18 cellular contexts compared by ENCODE assay signal in genomic region chrX:154363706-154364439, GRCh38.
A peak's percentile ranks its signal among the peaks of the same experiment; 100 is the strongest.
DNase-seq lines count a peak whose midpoint lies in the region; ATAC-seq and TF ChIP-seq lines count a peak whose summit lies in the region.
"Had no signal": no experiment of that assay in that cellular context is flagged by ENCODE, and none has a peak within 500 bp of the region (broad histone marks: within the 10 kb centered on the region; RNA-seq: fewer than 3 reads in every experiment).

No MANE protein-coding gene starts in this region.

- no peak for DNase-seq in stimulated activated naive CD8-positive, alpha-beta T cell treated with anti-CD3 and anti-CD28 coated beads, Interleukin-15, amount 100 ng/mL, for 72 hours
- DNase-seq in coronary artery (ENCODE audit: low spot score) (no peak), EL (no peak), SW480 (ENCODE audit: low spot score) (no peak), WERI-Rb-1 (no peak)
- DNase-seq: Calu3, DMS79, GDM1, MG63, NCI-H1092 treated with DMSO at 0.1 percent for 48 hours, NCI-H1694 treated with DMSO at 0.1 percent for 48 hours, NCI-H345, PC-3 had no signal

- H3K4me3 Mint-ChIP-seq in stimulated activated naive CD8-positive, alpha-beta T cell treated with anti-CD3 and anti-CD28 coated beads, Interleukin-15, Interleukin-2, amounts not matched to agents 100 ng/mL and 50 ng/mL, for 24 hours: no peak overlapping the region
- H3K4me3 Mint-ChIP-seq in stimulated activated naive CD8-positive, alpha-beta T cell treated with anti-CD3 and anti-CD28 coated beads, Interleukin-15, amount 100 ng/mL, for 72 hours: no peak overlapping the region
- H3K4me3 Mint-ChIP-seq: CD14-positive monocyte had no signal

- no peaks in the 10 kb centered on the region for H3K9me3 Mint-ChIP-seq in stimulated activated naive CD8-positive, alpha-beta T cell treated with anti-CD3 and anti-CD28 coated beads, Interleukin-15, Interleukin-2, amounts not matched to agents 100 ng/mL and 50 ng/mL, for 24 hours
- H3K9me3 Mint-ChIP-seq in stimulated activated naive CD8-positive, alpha-beta T cell treated with anti-CD3 and anti-CD28 coated beads, Interleukin-15, amount 100 ng/mL, for 72 hours: no peaks in the 10 kb centered on the region

- H3K27ac ChIP-seq in coronary artery: peak overlapping the region; percentile 3 to 99
- peak overlapping the region; percentile 25 for H3K27ac ChIP-seq in neutrophil
- no peak overlapping the region for H3K27ac ChIP-seq in WERI-Rb-1

- peaks cover 25% of the 10 kb centered on the region for H3K4me1 Mint-ChIP-seq in stimulated activated naive CD8-positive, alpha-beta T cell treated with anti-CD3 and anti-CD28 coated beads, Interleukin-15, Interleukin-2, amounts not matched to agents 100 ng/mL and 50 ng/mL, for 24 hours (ENCODE audit: low read depth)
- peaks cover 27% of the 10 kb centered on the region for H3K4me1 Mint-ChIP-seq in stimulated activated naive CD8-positive, alpha-beta T cell treated with anti-CD3 and anti-CD28 coated beads, Interleukin-15, amount 100 ng/mL, for 72 hours

- H3K27me3 ChIP-seq in neutrophil (no peaks in the 10 kb centered on the region), WERI-Rb-1 (ENCODE audit: insufficient read depth, low read depth, severe bottlenecking) (peaks cover 12% of the 10 kb centered on the region)
- H3K27me3 ChIP-seq: MG63 had no signal

- H3K27me3 Mint-ChIP-seq in stimulated activated naive CD8-positive, alpha-beta T cell treated with anti-CD3 and anti-CD28 coated beads, Interleukin-15, Interleukin-2, amounts not matched to agents 100 ng/mL and 50 ng/mL, for 24 hours: no peaks in the 10 kb centered on the region
- H3K27me3 Mint-ChIP-seq in stimulated activated naive CD8-positive, alpha-beta T cell treated with anti-CD3 and anti-CD28 coated beads, Interleukin-15, amount 100 ng/mL, for 72 hours: no peaks in the 10 kb centered on the region

- H3K27ac Mint-ChIP-seq in stimulated activated naive CD8-positive, alpha-beta T cell treated with anti-CD3 and anti-CD28 coated beads, Interleukin-15, Interleukin-2, amounts not matched to agents 100 ng/mL and 50 ng/mL, for 24 hours: peak overlapping the region; percentile 31
- H3K27ac Mint-ChIP-seq in stimulated activated naive CD8-positive, alpha-beta T cell treated with anti-CD3 and anti-CD28 coated beads, Interleukin-15, amount 100 ng/mL, for 72 hours: no peak overlapping the region

- peak overlapping the region; percentile 93 for H3K4me3 ChIP-seq in coronary artery
- H3K4me3 ChIP-seq in neutrophil (ENCODE audit: low read depth in 1 of 2, low read length in 1 of 2): no peak overlapping the region
- no peak overlapping the region for H3K4me3 ChIP-seq in WERI-Rb-1 (ENCODE audit: low read depth, low read length)
- H3K4me3 ChIP-seq: MG63 had no signal

- H3K36me3 ChIP-seq in neutrophil (peaks cover 89% of the 10 kb centered on the region), WERI-Rb-1 (peaks cover 97% of the 10 kb centered on the region)

- H3K36me3 Mint-ChIP-seq in stimulated activated naive CD8-positive, alpha-beta T cell treated with anti-CD3 and anti-CD28 coated beads, Interleukin-15, Interleukin-2, amounts not matched to agents 100 ng/mL and 50 ng/mL, for 24 hours (ENCODE audit: low read depth): peaks cover 25% of the 10 kb centered on the region

- ATAC-seq in stimulated activated naive CD8-positive, alpha-beta T cell treated with anti-CD3 and anti-CD28 coated beads, Interleukin-15, amount 100 ng/mL, for 72 hours: no peak
- ATAC-seq in GM18873 (IDR thresholded peaks at IDR 0.05; ENCODE audit: low FRiP score, unreplicated experiment): no peak
- ATAC-seq: PC-3, Right ventricle myocardium inferior had no signal

- H3K9me3 ChIP-seq in neutrophil (no peaks in the 10 kb centered on the region), WERI-Rb-1 (ENCODE audit: severe bottlenecking) (no peaks in the 10 kb centered on the region)
- H3K9me3 ChIP-seq: MG63 had no signal

- peaks cover 15 to 17% of the 10 kb centered on the region in 2 experiments for H3K4me1 ChIP-seq in neutrophil (ENCODE audit: control insufficient read depth in 1 of 2, insufficient read depth in 1 of 2, low read depth in 1 of 2, low read length in 1 of 2)

- TF ChIP-seq CTCF in coronary artery (IDR thresholded peaks at IDR 0.05) (no peak), neutrophil (IDR thresholded peaks at IDR 0.05) (no peak), WERI-Rb-1 (IDR thresholded peaks at IDR 0.05; ENCODE audit: low read depth, low read length) (no peak)
